ENCODE assay signal across 8 cellular contexts in genomic region chr1:72623299-72623708, GRCh38.
A peak's percentile ranks its signal among the peaks of the same experiment; 100 is the strongest.
DNase-seq lines count a peak whose midpoint lies in the region; ATAC-seq and TF ChIP-seq lines count a peak whose summit lies in the region.

No MANE protein-coding gene starts in this region.

- H3K36me3 ChIP-seq in DOHH2 (ENCODE audit: control insufficient read depth, low read length), result no peaks in the 10 kb centered on the region
- H3K36me3 ChIP-seq in colonic mucosa, result no peaks in the 10 kb centered on the region

- H3K4me3 ChIP-seq in DOHH2 (ENCODE audit: low read length) (peak overlapping the region; percentile 24; the same call in 1 of the 2 replicates), colonic mucosa (no peak overlapping the region)

- ATAC-seq in GM21390 (IDR thresholded peaks at IDR 0.05; ENCODE audit: unreplicated experiment), result peak; percentile 93
- ATAC-seq in activated T-cell treated with anti-CD3 and anti-CD28 coated beads, Interleukin-2, amount 50 U/mL, for 4 hours, result no peak

- H3K4me1 Mint-ChIP-seq in activated T-cell treated with anti-CD3 and anti-CD28 coated beads, Interleukin-2, amount 50 U/mL, for 4 hours (ENCODE audit: low read depth), result no peaks in the 10 kb centered on the region

- no peaks in the 10 kb centered on the region for H3F3A ChIP-seq in DOHH2 (ENCODE audit: control insufficient read depth, insufficient read depth)

- no peaks in the 10 kb centered on the region for H4K20me1 ChIP-seq in DOHH2 (ENCODE audit: control insufficient read depth, insufficient read depth, low read depth, low read length)

- H3K27me3 ChIP-seq in DOHH2 (ENCODE audit: control insufficient read depth, low read length) (no peaks in the 10 kb centered on the region), colonic mucosa (no peaks in the 10 kb centered on the region)

- DNase-seq in HK-2 (ENCODE audit: unreplicated experiment) (peak; percentile 4), NOMO-1 treated with DMSO at 0.1 percent for 48 hours (lab: John Stamatoyannopoulos, UW; ENCODE audit: unreplicated experiment) (peak; percentile 80), colonic mucosa (no peak), lung microvascular endothelial cell (ENCODE audit: low read depth in 2 of 2) (peak; percentile 34 to 44), HuH-7 (ENCODE audit: low spot score) (no peak)
- no peak for DNase-seq in activated T-cell treated with anti-CD3 and anti-CD28 coated beads, Interleukin-2, amount 50 U/mL, for 4 hours

- TF ChIP-seq CTCF in DOHH2 (IDR thresholded peaks at IDR 0.05; ENCODE audit: low read depth, low read length, poor library complexity, severe bottlenecking), result peak; percentile 63
- peak; percentile 45 for TF ChIP-seq CTCF in colonic mucosa (IDR thresholded peaks at IDR 0.05)

- H3K9ac ChIP-seq in colonic mucosa (ENCODE audit: low read depth in 2 of 2, low read length in 2 of 2), result no peak overlapping the region

- H3K27me3 Mint-ChIP-seq in activated T-cell treated with anti-CD3 and anti-CD28 coated beads, Interleukin-2, amount 50 U/mL, for 4 hours (ENCODE audit: low read depth), result no peaks in the 10 kb centered on the region

- no peaks in the 10 kb centered on the region for H3K4me1 ChIP-seq in DOHH2 (ENCODE audit: control insufficient read depth, low read length)
- H3K4me1 ChIP-seq in colonic mucosa, result no peaks in the 10 kb centered on the region

- intact Hi-C loops in colonic mucosa (cut with DNase I), result no loop called here

- no peaks in the 10 kb centered on the region for H3K9me2 ChIP-seq in DOHH2 (replicated peaks; ENCODE audit: control insufficient read depth, low read length)

- H3K9me3 Mint-ChIP-seq in activated T-cell treated with anti-CD3 and anti-CD28 coated beads, Interleukin-2, amount 50 U/mL, for 4 hours, result peaks cover 4% of the 10 kb centered on the region

- H3K27ac ChIP-seq in DOHH2 (ENCODE audit: low read depth, low read length) (no peak overlapping the region), colonic mucosa (no peak overlapping the region)

- H3K9me3 ChIP-seq in DOHH2 (ENCODE audit: control insufficient read depth, insufficient read depth, low read length) (no peaks in the 10 kb centered on the region), colonic mucosa (no peaks in the 10 kb centered on the region)

- no peaks in the 10 kb centered on the region for H3K79me2 ChIP-seq in DOHH2 (ENCODE audit: control insufficient read depth, low read length)

- H3K36me3 Mint-ChIP-seq in activated T-cell treated with anti-CD3 and anti-CD28 coated beads, Interleukin-2, amount 50 U/mL, for 4 hours (ENCODE audit: insufficient read depth), result no peaks in the 10 kb centered on the region

- H3K4me3 Mint-ChIP-seq in activated T-cell treated with anti-CD3 and anti-CD28 coated beads, Interleukin-2, amount 50 U/mL, for 4 hours, result no peak overlapping the region

- peak overlapping the region; percentile 34; the same call in 1 of the 2 replicates for H3K4me2 ChIP-seq in DOHH2 (ENCODE audit: low read length)

Comparison
In these comparisons a context has a peak if more than half of its experiments do, and no peak if none do; other contexts are left out.
1. DNase-seq: peak in HK-2 (single experiment), NOMO-1 treated with DMSO at 0.1 percent for 48 hours (single experiment) and lung microvascular endothelial cell (2 of 2); none in colonic mucosa (single experiment), HuH-7 (single experiment) and activated T-cell treated with anti-CD3 and anti-CD28 coated beads, Interleukin-2, amount 50 U/mL, for 4 hours (single experiment).